ENCODE assay signal across 1 cellular context in the genomic region with DNA sequence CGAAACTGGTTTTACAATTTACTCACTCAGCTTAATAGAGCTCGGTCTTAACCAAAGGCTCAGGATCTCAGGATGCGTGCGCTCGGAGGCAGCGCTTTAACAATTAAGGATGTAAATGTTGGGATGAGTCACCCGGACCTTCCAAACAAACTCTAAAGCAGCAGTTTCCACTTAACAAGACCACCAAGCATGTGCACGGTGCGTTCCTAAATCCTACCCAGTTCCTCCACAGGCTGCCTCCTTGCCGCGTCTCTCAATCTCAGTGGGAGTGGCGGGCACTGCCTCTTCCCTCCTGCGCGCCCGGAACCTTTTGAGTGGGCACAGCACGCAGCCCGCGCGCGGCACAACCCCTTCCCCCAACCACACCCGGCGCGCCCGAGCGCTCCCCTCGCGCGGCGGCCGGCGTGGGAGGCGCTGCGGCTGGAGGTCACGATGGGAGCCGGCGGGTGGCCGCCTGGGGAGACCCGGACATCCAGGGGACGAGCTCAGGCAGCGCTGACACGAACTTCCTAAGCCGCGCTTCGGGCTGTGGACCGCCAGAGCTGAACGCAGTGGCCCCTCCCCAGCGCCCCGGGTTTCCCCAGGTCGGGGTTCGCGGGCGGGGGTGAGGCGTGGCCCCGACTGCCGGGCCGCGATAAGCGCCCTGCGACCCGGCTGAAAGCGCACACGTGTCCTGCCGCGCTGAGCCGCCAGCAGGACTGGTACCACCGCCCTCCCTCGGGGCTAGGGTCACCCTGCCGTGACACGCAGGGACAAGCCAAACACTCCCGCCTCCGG.
TF ChIP-seq lines count a peak whose summit lies in the region.

ABCG2 (minus strand) TSS at position 280 of the 777 bp plus-strand sequence. CDS start 18,644 bp downstream, outside the sequence.

TF ChIP-seq in WTC11, 78 proteins besides CTCF, POLR2A, EP300 and RAD21 (continued from another document):
- no peak for TF ChIP-seq ZSCAN18 (CRISPR knock-in tag; IDR thresholded peaks at IDR 0.05)
- TF ChIP-seq PREB (CRISPR knock-in tag; IDR thresholded peaks at IDR 0.05; ENCODE audit: borderline replicate concordance), result no peak
- no peak for TF ChIP-seq ERG (CRISPR knock-in tag; IDR thresholded peaks at IDR 0.05)
- 0 out of 2 replicates have a peak, but pooled peaks have one; percentile 31 for TF ChIP-seq ZBTB21 (CRISPR knock-in tag; IDR thresholded peaks at IDR 0.05; ENCODE audit: borderline replicate concordance)
- TF ChIP-seq FOXJ3 (CRISPR knock-in tag; IDR thresholded peaks at IDR 0.05; ENCODE audit: borderline replicate concordance), result no peak
- no peak for TF ChIP-seq ZNF281 (CRISPR knock-in tag; IDR thresholded peaks at IDR 0.05)
- TF ChIP-seq NFE2L1 (CRISPR knock-in tag; IDR thresholded peaks at IDR 0.05), result no peak
- TF ChIP-seq ZNF512 (CRISPR knock-in tag; IDR thresholded peaks at IDR 0.05; ENCODE audit: borderline replicate concordance), result no peak
- TF ChIP-seq ELF4 (CRISPR knock-in tag; IDR thresholded peaks at IDR 0.05; ENCODE audit: low read depth), result 0 out of 2 replicates have a peak, but pooled peaks have one; percentile 30
- no peak for TF ChIP-seq CREM (CRISPR knock-in tag; IDR thresholded peaks at IDR 0.05)
- TF ChIP-seq SP1 (CRISPR knock-in tag; conservative IDR thresholded peaks at IDR 0.05), result no peak
- peak; percentile 23; the same call in 1 of the 2 replicates for TF ChIP-seq GABPB1 (CRISPR knock-in tag; IDR thresholded peaks at IDR 0.05)
- 0 out of 2 replicates have a peak, but pooled peaks have one; percentile 3 for TF ChIP-seq KAT7 (CRISPR knock-in tag; IDR thresholded peaks at IDR 0.05; ENCODE audit: borderline replicate concordance)
- TF ChIP-seq, protein P1, sequence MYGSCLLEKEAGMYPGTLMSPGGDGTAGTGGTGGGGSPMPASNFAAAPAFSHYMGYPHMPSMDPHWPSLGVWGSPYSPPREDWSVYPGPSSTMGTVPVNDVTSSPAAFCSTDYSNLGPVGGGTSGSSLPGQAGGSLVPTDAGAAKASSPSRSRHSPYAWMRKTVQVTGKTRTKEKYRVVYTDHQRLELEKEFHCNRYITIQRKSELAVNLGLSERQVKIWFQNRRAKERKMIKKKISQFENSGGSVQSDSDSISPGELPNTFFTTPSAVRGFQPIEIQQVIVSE (CRISPR knock-in tag; IDR thresholded peaks at IDR 0.05; ENCODE audit: borderline replicate concordance), result no peak
- no peak for TF ChIP-seq ZNF671 (CRISPR knock-in tag; IDR thresholded peaks at IDR 0.05)
- TF ChIP-seq TEAD1 (CRISPR knock-in tag; IDR thresholded peaks at IDR 0.05), result peak; percentile 35; the same call in 1 of the 2 replicates
- 0 out of 2 replicates have a peak, but pooled peaks have one; percentile 2 for TF ChIP-seq ETV6 (CRISPR knock-in tag; IDR thresholded peaks at IDR 0.05)
- no peak for TF ChIP-seq ZNF416 (CRISPR knock-in tag; IDR thresholded peaks at IDR 0.05)
- TF ChIP-seq IRF1 (CRISPR knock-in tag; IDR thresholded peaks at IDR 0.05), result no peak
- TF ChIP-seq, protein P2, sequence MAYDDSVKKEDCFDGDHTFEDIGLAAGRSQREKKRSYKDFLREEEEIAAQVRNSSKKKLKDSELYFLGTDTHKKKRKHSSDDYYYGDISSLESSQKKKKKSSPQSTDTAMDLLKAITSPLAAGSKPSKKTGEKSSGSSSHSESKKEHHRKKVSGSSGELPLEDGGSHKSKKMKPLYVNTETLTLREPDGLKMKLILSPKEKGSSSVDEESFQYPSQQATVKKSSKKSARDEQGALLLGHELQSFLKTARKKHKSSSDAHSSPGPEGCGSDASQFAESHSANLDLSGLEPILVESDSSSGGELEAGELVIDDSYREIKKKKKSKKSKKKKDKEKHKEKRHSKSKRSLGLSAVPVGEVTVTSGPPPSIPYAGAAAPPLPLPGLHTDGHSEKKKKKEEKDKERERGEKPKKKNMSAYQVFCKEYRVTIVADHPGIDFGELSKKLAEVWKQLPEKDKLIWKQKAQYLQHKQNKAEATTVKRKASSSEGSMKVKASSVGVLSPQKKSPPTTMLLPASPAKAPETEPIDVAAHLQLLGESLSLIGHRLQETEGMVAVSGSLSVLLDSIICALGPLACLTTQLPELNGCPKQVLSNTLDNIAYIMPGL (CRISPR knock-in tag; IDR thresholded peaks at IDR 0.05), result peak; percentile 65; the same call in 1 of the 2 replicates
- TF ChIP-seq AFF4 (CRISPR knock-in tag; IDR thresholded peaks at IDR 0.05; ENCODE audit: borderline replicate concordance), result no peak
- no peak; the same call in 1 of the 2 replicates for TF ChIP-seq SMAD4 (CRISPR knock-in tag; IDR thresholded peaks at IDR 0.05)
